Comparison of ENCODE assay signal across 15 cellular contexts in the genomic region with DNA sequence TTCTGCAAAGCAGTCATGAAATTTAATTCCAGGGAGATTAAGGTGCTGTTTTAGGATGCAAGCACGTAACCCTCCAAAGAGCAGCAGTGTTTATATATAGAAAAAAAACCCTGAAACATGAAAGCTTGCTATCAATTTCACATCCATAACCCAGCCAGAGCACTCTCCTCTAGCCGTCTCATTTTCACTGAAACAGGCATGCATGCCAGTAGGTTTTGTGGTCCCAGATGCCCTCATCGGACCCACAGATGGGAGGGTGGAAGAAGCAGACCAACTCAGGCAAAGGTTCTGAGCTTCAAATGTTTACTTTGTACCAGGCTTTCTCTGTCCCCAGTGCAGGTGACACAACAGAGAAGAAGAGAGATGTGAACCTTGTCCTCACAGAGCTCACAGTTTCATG.
"Had no signal": no experiment of that assay in that cellular context is flagged by ENCODE, and none has a peak within 500 bp of the region (broad histone marks: within the 10 kb centered on the region; RNA-seq: fewer than 3 reads in every experiment).

No MANE protein-coding gene starts in this region.

- H3K27me3 ChIP-seq: pancreas, uterus had no signal

- H3K4me1 Mint-ChIP-seq: activated B cell treated with CpG ODN at 0.5 μM for 24 hours; naive thymus-derived CD4-positive, alpha-beta T cell; stimulated activated effector memory CD8-positive, alpha-beta T cell treated with anti-CD3 and anti-CD28 coated beads, Interleukin-12 subunit alpha, Interleukin-12 subunit beta, amount 100 ng/mL, for 72 hours had no signal

- H3K36me3 ChIP-seq: pancreas, tibial artery, uterus had no signal

- DNase-seq: activated B cell treated with CpG ODN at 0.5 μM for 24 hours; activated CD4-positive, alpha-beta T cell treated with anti-CD3 and anti-CD28 coated beads for 48 hours; activated CD8-positive, alpha-beta T cell treated with anti-CD3 and anti-CD28 coated beads for 36 hours; activated gamma-delta T cell; activated T-cell treated with anti-CD3 and anti-CD28 coated beads, Interleukin-2, amount 50 U/mL, for 4 hours; left colon; naive thymus-derived CD4-positive, alpha-beta T cell; pancreas; stimulated activated CD4-positive, alpha-beta T cell treated with anti-CD3 and anti-CD28 coated beads, Interleukin-2, amount 100 ng/mL, for 24 hours; tibial artery; uterus had no signal

- H3K4me1 ChIP-seq: pancreas, tibial artery, uterus had no signal

- H3K9me3 ChIP-seq: pancreas, tibial artery, uterus had no signal

- H3K4me3 Mint-ChIP-seq: activated B cell treated with CpG ODN at 0.5 μM for 24 hours; activated CD8-positive, alpha-beta T cell treated with anti-CD3 and anti-CD28 coated beads for 36 hours; activated T-cell treated with anti-CD3 and anti-CD28 coated beads, Interleukin-2, amount 50 U/mL, for 4 hours; naive thymus-derived CD4-positive, alpha-beta T cell; stimulated activated effector memory CD8-positive, alpha-beta T cell treated with anti-CD3 and anti-CD28 coated beads, Interleukin-12 subunit alpha, Interleukin-12 subunit beta, amount 100 ng/mL, for 72 hours had no signal

- H3K4me3 ChIP-seq: lung, pancreas, tibial artery, uterus had no signal

- H3K36me3 Mint-ChIP-seq: activated naive CD4-positive, alpha-beta T cell treated with anti-CD3 and anti-CD28 coated beads, Interleukin-2, amount 50 U/mL, for 72 hours; naive thymus-derived CD4-positive, alpha-beta T cell; stimulated activated effector memory CD8-positive, alpha-beta T cell treated with anti-CD3 and anti-CD28 coated beads, Interleukin-12 subunit alpha, Interleukin-12 subunit beta, amount 100 ng/mL, for 72 hours had no signal

- H3K9me3 Mint-ChIP-seq: activated B cell treated with CpG ODN at 0.5 μM for 24 hours; activated CD8-positive, alpha-beta T cell treated with anti-CD3 and anti-CD28 coated beads for 36 hours; activated T-cell treated with anti-CD3 and anti-CD28 coated beads, Interleukin-2, amount 50 U/mL, for 4 hours had no signal

- H3K27ac ChIP-seq: pancreas, tibial artery, uterus had no signal

- ATAC-seq: activated CD8-positive, alpha-beta T cell treated with anti-CD3 and anti-CD28 coated beads for 36 hours; activated naive CD4-positive, alpha-beta T cell treated with anti-CD3 and anti-CD28 coated beads, Interleukin-2, amount 50 U/mL, for 72 hours; activated T-cell treated with anti-CD3 and anti-CD28 coated beads, Interleukin-2, amount 50 U/mL, for 4 hours; esophagus mucosa; left colon; naive thymus-derived CD4-positive, alpha-beta T cell; pancreas; stimulated activated effector memory CD8-positive, alpha-beta T cell treated with anti-CD3 and anti-CD28 coated beads, Interleukin-12 subunit alpha, Interleukin-12 subunit beta, amount 100 ng/mL, for 72 hours had no signal

- H3K27ac Mint-ChIP-seq: activated B cell treated with CpG ODN at 0.5 μM for 24 hours; activated CD8-positive, alpha-beta T cell treated with anti-CD3 and anti-CD28 coated beads for 36 hours; activated naive CD4-positive, alpha-beta T cell treated with anti-CD3 and anti-CD28 coated beads, Interleukin-2, amount 50 U/mL, for 72 hours; naive thymus-derived CD4-positive, alpha-beta T cell; stimulated activated effector memory CD8-positive, alpha-beta T cell treated with anti-CD3 and anti-CD28 coated beads, Interleukin-12 subunit alpha, Interleukin-12 subunit beta, amount 100 ng/mL, for 72 hours had no signal
